Comparison of ENCODE assay signal across 8 cellular contexts in the genomic region with DNA sequence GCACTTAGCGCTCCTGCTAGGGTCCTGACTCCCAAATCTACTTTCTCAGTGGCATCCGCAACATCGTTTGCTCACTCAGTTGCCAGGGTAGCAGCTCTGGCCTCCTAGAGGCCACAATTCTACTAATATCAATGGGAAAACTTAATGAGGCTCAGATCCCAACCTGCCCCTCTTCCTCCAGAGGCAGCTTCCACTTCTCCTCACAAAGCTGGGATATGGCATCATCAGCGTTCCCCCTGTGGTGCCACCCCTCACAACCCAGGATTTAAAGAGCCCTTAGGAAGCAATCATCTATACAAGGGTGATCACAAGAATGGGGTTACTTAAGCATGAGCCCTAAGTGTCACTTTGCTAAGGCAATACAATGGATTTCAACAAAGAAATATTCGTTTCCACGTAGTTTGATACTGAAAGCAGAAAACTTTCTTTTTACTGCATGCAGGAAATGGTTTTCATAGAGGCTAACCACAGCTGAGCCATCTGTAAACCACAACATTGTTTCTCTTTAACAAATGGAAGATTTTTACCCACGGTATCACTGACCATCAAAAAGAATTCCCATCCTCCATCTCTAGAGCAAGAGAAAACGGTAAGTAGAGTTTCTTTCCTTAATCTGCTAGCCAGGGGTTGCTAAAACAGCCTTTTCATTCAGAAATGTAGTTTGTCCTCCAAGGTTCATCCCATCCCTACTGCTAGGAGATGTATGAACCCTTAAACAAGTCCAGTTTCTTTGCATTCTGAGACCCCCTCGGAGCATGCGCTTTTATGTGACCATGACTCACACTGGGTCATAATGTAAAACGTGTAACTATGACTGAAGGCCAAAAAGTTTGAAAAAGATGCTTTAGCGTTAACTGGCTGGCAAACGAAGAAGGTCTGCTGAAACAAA.
DNase-seq lines count a peak whose midpoint lies in the region; ATAC-seq and TF ChIP-seq lines count a peak whose summit lies in the region.

No MANE protein-coding gene starts in this region.

- no peaks in the 10 kb centered on the region for H3K79me2 ChIP-seq in PC-9 (ENCODE audit: low read depth)

- H3K9ac ChIP-seq in endodermal cell (ENCODE audit: extremely low read depth, low read length, poor library complexity, severe bottlenecking), result no peak overlapping the region

- H3K27ac Mint-ChIP-seq in endodermal cell, result no peak overlapping the region

- H2AFZ ChIP-seq in PC-9, result no peak overlapping the region

- no peaks in the 10 kb centered on the region for H4K20me1 ChIP-seq in PC-9 (ENCODE audit: insufficient read depth)

- H3K4me3 Mint-ChIP-seq in endodermal cell, result no peak overlapping the region

- WGBS in endodermal cell (ENCODE audit: insufficient coverage in 1 of 2, insufficient read length in 1 of 2), 2 experiments, result 86 to 92% methylated on average over 12 to 13 of the region's 13 CpGs
- WGBS in lower leg skin, 2 donors, result 66 to 68% methylated on average over 13 of the region's 13 CpGs

- BruUV-seq in PC-9 (replicated peaks; lab: Mats Ljungman, UMichigan), result no TSS peak

- no peak for TF ChIP-seq CTCF in HFF-Myc (IDR thresholded peaks at IDR 0.05; ENCODE audit: low read depth, low read length, missing control alignments)
- TF ChIP-seq CTCF in endodermal cell (conservative IDR thresholded peaks at IDR 0.05), result no peak
- no peak for TF ChIP-seq CTCF in thoracic aorta (IDR thresholded peaks at IDR 0.05)
- no peak for TF ChIP-seq CTCF in PC-9 (conservative IDR thresholded peaks at IDR 0.05)
- no peak for TF ChIP-seq CTCF in lower leg skin (IDR thresholded peaks at IDR 0.05)

- DNase-seq in HFF-Myc (ENCODE audit: extremely low read depth, low read depth) (peak; percentile 67), NAMALWA (ENCODE audit: low spot score) (peak; percentile 34), endodermal cell (no peak), thoracic aorta (ENCODE audit: low spot score) (no peak), amygdala (lab: John Stamatoyannopoulos, UW) (no peak), PC-9 (no peak), lower leg skin (ENCODE audit: low spot score in 2 of 2) (no peak)

- H3K4me2 ChIP-seq in PC-9, result no peak overlapping the region

- H3K36me3 ChIP-seq in endodermal cell (ENCODE audit: control insufficient read depth, insufficient read depth, low read length) (peaks cover 3% of the 10 kb centered on the region), thoracic aorta (no peaks in the 10 kb centered on the region), PC-9 (ENCODE audit: low read depth) (no peaks in the 10 kb centered on the region)

- H3K36me3 Mint-ChIP-seq in endodermal cell (ENCODE audit: low read depth), result peaks cover 10% of the 10 kb centered on the region

- no peaks in the 10 kb centered on the region for H3K27me3 Mint-ChIP-seq in endodermal cell (ENCODE audit: insufficient read depth)

- CTCF ChIA-PET in PC-9 (lab: Charles Lee), result no interaction called here

- H3K4me1 ChIP-seq in endodermal cell (ENCODE audit: control insufficient read depth, insufficient read depth, low read length) (no peaks in the 10 kb centered on the region), thoracic aorta (ENCODE audit: control insufficient read depth in 1 of 2, low read depth in 2 of 2) (peaks cover 17 to 37% of the 10 kb centered on the region in 2 donors), PC-9 (replicated peaks; ENCODE audit: insufficient read depth) (peaks cover 26% of the 10 kb centered on the region)

- intact Hi-C loops in PC-9 (cut with micrococcal nuclease; ENCODE audit: unreplicated experiment), result no loop called here
- intact Hi-C loops in lower leg skin (cut with DNase I; ENCODE audit: low total_unique reads), result no loop called here

- H3K9me2 ChIP-seq in PC-9 (ENCODE audit: insufficient read depth), result no peaks in the 10 kb centered on the region

- H3K9me3 ChIP-seq in endodermal cell (ENCODE audit: control insufficient read depth, low read length), result no peaks in the 10 kb centered on the region
- H3K9me3 ChIP-seq in thoracic aorta, result no peaks in the 10 kb centered on the region
- H3K9me3 ChIP-seq in PC-9 (ENCODE audit: insufficient read depth, low read depth), result no peaks in the 10 kb centered on the region

- H3K9me3 Mint-ChIP-seq in endodermal cell, result no peaks in the 10 kb centered on the region

- H3K27ac ChIP-seq in endodermal cell (ENCODE audit: low read depth, low read length) (peak overlapping the region; percentile 73), thoracic aorta (peak overlapping the region; percentile 16 to 56), PC-9 (no peak overlapping the region)

- no peak for TF ChIP-seq POLR2A in GM18505 (IDR thresholded peaks at IDR 0.05; ENCODE audit: borderline replicate concordance, extremely low read depth, insufficient read depth, insufficient read length)
- no peak for TF ChIP-seq POLR2A in lower leg skin (IDR thresholded peaks at IDR 0.05)

- peak; percentile 81 for ATAC-seq in GM18505 (IDR thresholded peaks at IDR 0.05; ENCODE audit: unreplicated experiment)
- peak; percentile 48 for ATAC-seq in thoracic aorta (ENCODE audit: insufficient number of reproducible peaks, low FRiP score, low read depth)

- POLR2A ChIA-PET in PC-9 (lab: Charles Lee; ENCODE audit: unreplicated experiment), result no interaction called here

- H3K4me1 Mint-ChIP-seq in endodermal cell, result peaks cover 12% of the 10 kb centered on the region

- H3K4me3 ChIP-seq in HFF-Myc (replicated peaks; ENCODE audit: low read depth, low read length), result peak overlapping the region; percentile 27
- H3K4me3 ChIP-seq in endodermal cell (ENCODE audit: low read length), result no peak overlapping the region
- peak overlapping the region; percentile 24 for H3K4me3 ChIP-seq in thoracic aorta
- no peak overlapping the region for H3K4me3 ChIP-seq in PC-9
- H3K4me3 ChIP-seq in lower leg skin (ENCODE audit: low read depth, poor library complexity, severe bottlenecking), result no peak overlapping the region

- H3F3A ChIP-seq in PC-9 (ENCODE audit: insufficient read depth, low read depth), result peaks cover 31% of the 10 kb centered on the region

- H3K27me3 ChIP-seq in endodermal cell (ENCODE audit: control insufficient read depth, insufficient read depth, low read length, poor library complexity, severe bottlenecking) (no peaks in the 10 kb centered on the region), thoracic aorta (replicated peaks; ENCODE audit: insufficient read depth) (no peaks in the 10 kb centered on the region), PC-9 (ENCODE audit: insufficient read depth, low read depth) (no peaks in the 10 kb centered on the region)

Comparison
In these comparisons a context has a peak if more than half of its experiments do, and no peak if none do; other contexts are left out.
1. DNase-seq: peak in HFF-Myc (single experiment) and NAMALWA (single experiment); none in endodermal cell (single experiment), thoracic aorta (single experiment), amygdala (0 of 56), PC-9 (0 of 2) and lower leg skin (0 of 2).
2. H3K4me3 ChIP-seq: peak in HFF-Myc (single experiment) and thoracic aorta (single experiment); none in endodermal cell (single experiment), PC-9 (single experiment) and lower leg skin (single experiment).